In the genomic region with DNA sequence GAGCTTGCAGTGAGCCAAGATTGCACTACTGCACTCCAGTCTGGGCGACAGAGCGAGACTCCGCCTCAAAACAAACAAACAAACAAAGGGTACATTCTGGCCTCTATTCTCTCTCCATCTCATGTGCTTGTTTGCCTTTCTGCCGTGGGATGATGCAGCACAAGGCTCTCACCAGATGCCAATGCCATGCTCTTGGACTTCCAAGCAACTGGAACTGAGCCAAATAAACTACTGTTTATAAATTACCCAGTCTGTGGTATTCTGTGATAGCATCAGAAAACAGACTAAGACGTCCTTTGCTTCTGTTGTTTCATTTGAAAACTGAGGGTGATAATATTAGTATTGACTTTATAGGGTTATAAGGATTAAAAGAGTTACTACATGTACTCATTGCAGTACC, we compare ENCODE assay signal across 14 cellular contexts. TPM values are rescaled to one million over a fixed set of nuclear protein-coding genes. Genes with fewer than 3 reads are reported as not detected.
"Had no signal": no experiment of that assay in that cellular context is flagged by ENCODE, and none has a peak within 500 bp of the region (broad histone marks: within the 10 kb centered on the region; RNA-seq: fewer than 3 reads in every experiment).

No MANE protein-coding gene starts in this region.

- H3K9me3 Mint-ChIP-seq: activated CD4-positive, alpha-beta memory T cell treated with anti-CD3 and anti-CD28 coated beads, Interleukin-2, amount 10 ng/mL, durations not matched to agents 7 days and 5 days; type B pancreatic cell had no signal

- H3K4me3 Mint-ChIP-seq: activated CD4-positive, alpha-beta memory T cell treated with anti-CD3 and anti-CD28 coated beads, Interleukin-2, amount 10 ng/mL, durations not matched to agents 7 days and 5 days had no signal

- H3K4me1 ChIP-seq: foreskin keratinocyte had no signal

- H3K27me3 Mint-ChIP-seq: activated CD4-positive, alpha-beta memory T cell treated with anti-CD3 and anti-CD28 coated beads, Interleukin-2, amount 10 ng/mL, durations not matched to agents 7 days and 5 days; type B pancreatic cell had no signal

- H3K27ac Mint-ChIP-seq: activated CD4-positive, alpha-beta memory T cell treated with anti-CD3 and anti-CD28 coated beads, Interleukin-2, amount 10 ng/mL, durations not matched to agents 7 days and 5 days; type B pancreatic cell had no signal

- ATAC-seq: activated CD4-positive, CD25-positive, alpha-beta regulatory T cell treated with anti-CD3 and anti-CD28 coated beads, Interleukin-2, amount 50 U/mL, for 24 hours; foreskin keratinocyte; left colon had no signal

- H3K27me3 ChIP-seq: cardiac muscle cell, colonic mucosa, foreskin keratinocyte, sigmoid colon had no signal

- DNase-seq: activated CD4-positive, alpha-beta memory T cell treated with anti-CD3 and anti-CD28 coated beads, Interleukin-2, amount 10 ng/mL, durations not matched to agents 7 days and 5 days; colonic mucosa; foreskin keratinocyte; head of caudate nucleus; left colon; mammary epithelial cell; sigmoid colon; stimulated activated CD4-positive, alpha-beta T cell treated with anti-CD3 and anti-CD28 coated beads, Interleukin-12 subunit alpha, Interleukin-12 subunit beta, amount 100 ng/mL, for 4 hours; stimulated activated naive CD4-positive, alpha-beta T cell treated with Interleukin-2 at 50 U/mL for 16 hours had no signal

- H3K27ac ChIP-seq: cardiac muscle cell, foreskin keratinocyte had no signal

- H3K4me3 ChIP-seq: cardiac muscle cell, colonic mucosa, sigmoid colon had no signal

- H3K36me3 ChIP-seq: cardiac muscle cell, colonic mucosa, sigmoid colon had no signal

- H3K9me3 ChIP-seq: colonic mucosa, sigmoid colon had no signal

RNA-seq across cellular contexts. Expression of a gene that starts 23.9 kb away (rescaled TPM):
- total RNA-seq: cardiac muscle cell, endothelial cell of umbilical vein, mammary epithelial cell, osteocyte had no signal
- polyA plus RNA-seq: cardiac muscle cell, foreskin keratinocyte had no signal

RNA-seq across cellular contexts. Expression of a gene that starts 44.6 kb away (rescaled TPM):
- total RNA-seq: endothelial cell of umbilical vein, foreskin keratinocyte, osteocyte had no signal
- polyA plus RNA-seq: cardiac muscle cell, endothelial cell of umbilical vein, foreskin keratinocyte had no signal
